Comparison of ENCODE assay signal across 17 cellular contexts in the genomic region with DNA sequence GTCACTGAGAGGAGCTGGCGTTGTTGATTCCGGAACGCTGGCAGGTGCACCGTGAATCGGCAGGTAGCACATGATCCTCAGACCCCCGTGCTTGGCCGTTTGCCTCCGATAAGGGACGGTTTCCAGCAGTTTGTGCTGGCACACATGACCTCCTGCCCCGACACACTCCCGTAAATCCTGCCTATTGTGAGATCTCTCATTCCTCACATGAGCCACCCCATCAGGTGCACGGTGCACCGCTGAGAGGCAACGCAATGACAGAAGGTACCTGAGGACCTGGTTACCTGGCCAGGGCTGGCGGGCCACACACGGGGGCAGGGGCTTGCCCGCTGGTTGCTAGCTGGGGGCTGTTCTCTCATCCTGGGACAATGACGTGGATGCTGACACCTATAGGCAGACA. TPM values are rescaled to one million over a fixed set of nuclear protein-coding genes. Genes with fewer than 3 reads are reported as not detected.
DNase-seq lines count a peak whose midpoint lies in the region; ATAC-seq and TF ChIP-seq lines count a peak whose summit lies in the region.
"Had no signal": no experiment of that assay in that cellular context is flagged by ENCODE, and none has a peak within 500 bp of the region (broad histone marks: within the 10 kb centered on the region; RNA-seq: fewer than 3 reads in every experiment).

No MANE protein-coding gene starts in this region.

- H3K9me3 Mint-ChIP-seq in progenitor cell of endocrine pancreas (ENCODE audit: low read depth), result no peaks in the 10 kb centered on the region
- H3K9me3 Mint-ChIP-seq: CD8-positive, alpha-beta memory T cell had no signal

- H2AK5ac ChIP-seq in IMR-90 (ENCODE audit: low read depth, low read length), result no peak overlapping the region

- H3K9me1 ChIP-seq in IMR-90 (ENCODE audit: insufficient read depth, low read length), result no peaks in the 10 kb centered on the region

- H3K9ac ChIP-seq in IMR-90 (ENCODE audit: low read depth, low read length), result no peak overlapping the region

- no peak overlapping the region for H4K5ac ChIP-seq in IMR-90 (ENCODE audit: low read depth, low read length)

- no TSS peak for BruUV-seq in IMR-90 (replicated peaks; lab: Mats Ljungman, UMichigan)
- BruUV-seq in OCI-LY7 (replicated peaks; lab: Mats Ljungman, UMichigan), result no TSS peak

- no peak overlapping the region for H3K18ac ChIP-seq in IMR-90 (ENCODE audit: low read depth, low read length)

- no peaks in the 10 kb centered on the region for H3K27me3 ChIP-seq in IMR-90 (ENCODE audit: control insufficient read depth, insufficient read depth, low read length)
- H3K27me3 ChIP-seq: BLaER1 treated with 17β-estradiol and CSF1 and Interleukin-3, amounts not matched to agents 10 nM and 100 nM; SJSA1 had no signal

- H4K91ac ChIP-seq in IMR-90 (ENCODE audit: insufficient read depth, low read depth, low read length), result no peak overlapping the region

- TF ChIP-seq CTCF in IMR-90 (conservative IDR thresholded peaks at IDR 0.05; ENCODE audit: low read depth, low read length) (no peak), progenitor cell of endocrine pancreas (IDR thresholded peaks at IDR 0.05; ENCODE audit: unreplicated experiment) (no peak), OCI-LY7 (conservative IDR thresholded peaks at IDR 0.05; ENCODE audit: low read length) (no peak)

- in situ Hi-C loops in IMR-90 (cut with MboI; ENCODE audit: low sequenced_read_pairs), result no loop called here

- intact Hi-C loops in IMR-90 (cut with micrococcal nuclease) (no loop called here), OCI-LY7 (cut with micrococcal nuclease; ENCODE audit: unreplicated experiment) (no loop called here)

- ATAC-seq in IMR-90 (ENCODE audit: low read depth) (no peak), HG03439 (IDR thresholded peaks at IDR 0.05; ENCODE audit: unreplicated experiment) (no peak)

- POLR2A ChIA-PET in IMR-90 (lab: Charles Lee; ENCODE audit: unreplicated experiment), result no interaction called here
- POLR2A ChIA-PET in OCI-LY7 (lab: Charles Lee), result no interaction called here

- peaks cover 0 to 4% of the 10 kb centered on the region in 2 experiments; a peak in 2 of 4 replicates for H3K79me1 ChIP-seq in IMR-90 (ENCODE audit: low read depth in 1 of 2, low read length in 2 of 2)

- H3K36me3 Mint-ChIP-seq in progenitor cell of endocrine pancreas (ENCODE audit: insufficient read depth), result peaks cover 43% of the 10 kb centered on the region

- peak; percentile 41 to 68 for DNase-seq in NCI-H2081 (lab: John Stamatoyannopoulos, UW)
- DNase-seq in NCI-H2081 treated with DMSO at 0.1 percent for 48 hours (lab: John Stamatoyannopoulos, UW), result no peak
- DNase-seq in IMR-90, result no peak
- DNase-seq in ecto neural progenitor cell (ENCODE audit: low spot score), result peak; percentile 41
- no peak for DNase-seq in progenitor cell of endocrine pancreas (ENCODE audit: low spot score, unreplicated experiment)
- no peak for DNase-seq in OCI-LY7 (ENCODE audit: low spot score)
- DNase-seq in kidney glomerular epithelial cell (lab: John Stamatoyannopoulos, UW), result no peak
- DNase-seq: CD8-positive, alpha-beta memory T cell; DMS79; KBM-7; MV-4-11; NCI-H1436 treated with DMSO at 0.1 percent for 48 hours; NCI-H526 treated with DMSO at 0.1 percent for 48 hours had no signal

- CTCF ChIA-PET in IMR-90 (lab: Yijun Ruan, JAX), result no interaction called here
- CTCF ChIA-PET in OCI-LY7 (lab: Charles Lee; ENCODE audit: unreplicated experiment), result no interaction called here

- no peak overlapping the region for H3K56ac ChIP-seq in IMR-90 (ENCODE audit: extremely low read depth, insufficient read depth, low read length)

- H3K27me3 Mint-ChIP-seq in progenitor cell of endocrine pancreas, result peaks cover 3% of the 10 kb centered on the region

- H3K9me3 ChIP-seq in IMR-90 (ENCODE audit: control insufficient read depth, insufficient read depth, low read length), result no peaks in the 10 kb centered on the region
- no peaks in the 10 kb centered on the region for H3K9me3 ChIP-seq in OCI-LY7 (ENCODE audit: low read length)
- H3K9me3 ChIP-seq: BLaER1 treated with 17β-estradiol and CSF1 and Interleukin-3, amounts not matched to agents 10 nM and 100 nM; SJSA1 had no signal

- H3K79me2 ChIP-seq in OCI-LY7 (ENCODE audit: insufficient read depth, low read depth, low read length), result no peaks in the 10 kb centered on the region

- H2AFZ ChIP-seq in IMR-90 (replicated peaks; ENCODE audit: low read length, poor library complexity) (peak overlapping the region; percentile 17), OCI-LY7 (ENCODE audit: low read length) (no peak overlapping the region)

- no peak overlapping the region for H2BK5ac ChIP-seq in IMR-90 (ENCODE audit: low read depth, low read length, poor library complexity, severe bottlenecking)

- TF ChIP-seq POLR2A in IMR-90 (IDR thresholded peaks at IDR 0.05; ENCODE audit: low read depth, low read length), result no peak

- no peaks in the 10 kb centered on the region for H3K9me2 ChIP-seq in OCI-LY7 (ENCODE audit: insufficient read depth, low read length)

- H3K4me3 Mint-ChIP-seq in progenitor cell of endocrine pancreas (ENCODE audit: low read depth), result no peak overlapping the region
- H3K4me3 Mint-ChIP-seq: CD8-positive, alpha-beta memory T cell had no signal

- H3K36me3 ChIP-seq in IMR-90 (ENCODE audit: control insufficient read depth, insufficient read depth, low read length) (peaks cover 46% of the 10 kb centered on the region), OCI-LY7 (ENCODE audit: insufficient read depth, low read length) (peaks cover 18% of the 10 kb centered on the region)

- 96% methylated on average over 16 of the region's 18 CpGs; no CpG with 5 or more reads in 1 of the 2 experiments for WGBS in IMR-90 (ENCODE audit: extremely low coverage in 2 of 2, insufficient read length in 1 of 2), 2 experiments

- H3K23ac ChIP-seq in IMR-90 (ENCODE audit: low read depth, low read length), result no peak overlapping the region

- H3K27ac ChIP-seq in IMR-90 (ENCODE audit: insufficient read depth, low read length), result no peak overlapping the region
- no peak overlapping the region for H3K27ac ChIP-seq in OCI-LY7 (ENCODE audit: low read depth, low read length, poor library complexity, severe bottlenecking)
- H3K27ac ChIP-seq: RWPE1, SJSA1 had no signal

- no peak overlapping the region for H3K4ac ChIP-seq in IMR-90 (ENCODE audit: low read depth, low read length)

- dilution Hi-C loops in IMR-90 (cut with HindIII; ENCODE audit: low sequenced_read_pairs, unreplicated experiment), result no loop called here

- H3K27ac Mint-ChIP-seq in progenitor cell of endocrine pancreas, result peak overlapping the region; percentile 63

- H4K20me1 ChIP-seq in IMR-90 (ENCODE audit: insufficient read depth, low read length) (no peaks in the 10 kb centered on the region), OCI-LY7 (ENCODE audit: insufficient read depth, low read length) (no peaks in the 10 kb centered on the region)

- H2BK120ac ChIP-seq in IMR-90 (ENCODE audit: low read depth, low read length), result no peak overlapping the region

- no peak for TF ChIP-seq RAD21 in IMR-90 (IDR thresholded peaks at IDR 0.05; ENCODE audit: low read length)

- H3K4me2 ChIP-seq in IMR-90 (ENCODE audit: low read depth, low read length), result no peak overlapping the region
- H3K4me2 ChIP-seq in OCI-LY7 (ENCODE audit: low read length), result no peak overlapping the region
- H3K4me2 ChIP-seq: BLaER1 treated with 17β-estradiol and CSF1 and Interleukin-3, amounts not matched to agents 10 nM and 100 nM had no signal

- no peak overlapping the region for H2BK20ac ChIP-seq in IMR-90 (ENCODE audit: low read depth, low read length)

- H3K14ac ChIP-seq in IMR-90 (replicated peaks; ENCODE audit: low read depth, low read length), result no peak overlapping the region

- no peak overlapping the region for H3K4me3 ChIP-seq in IMR-90 (ENCODE audit: insufficient read depth, low read depth, low read length)
- no peak overlapping the region for H3K4me3 ChIP-seq in OCI-LY7 (ENCODE audit: low read depth, low read length, poor library complexity, severe bottlenecking)
- H3K4me3 ChIP-seq: BLaER1 treated with 17β-estradiol and CSF1 and Interleukin-3, amounts not matched to agents 10 nM and 100 nM; SJSA1 had no signal

- H2BK15ac ChIP-seq in IMR-90 (ENCODE audit: low read depth, low read length), result no peak overlapping the region

- H3K4me1 Mint-ChIP-seq in progenitor cell of endocrine pancreas (ENCODE audit: low read depth), result peaks cover 13% of the 10 kb centered on the region
- H3K4me1 Mint-ChIP-seq: CD8-positive, alpha-beta memory T cell had no signal

- no peak overlapping the region for H4K8ac ChIP-seq in IMR-90 (ENCODE audit: low read depth in 2 of 2, low read length in 2 of 2)

- H3K4me1 ChIP-seq in IMR-90 (ENCODE audit: control insufficient read depth, insufficient read depth, low read length), result peaks cover 2% of the 10 kb centered on the region; the same call in 1 of the 2 replicates
- peaks cover 5% of the 10 kb centered on the region for H3K4me1 ChIP-seq in OCI-LY7 (ENCODE audit: insufficient read depth, low read length, poor library complexity, severe bottlenecking)
- H3K4me1 ChIP-seq: SJSA1 had no signal

- no peak overlapping the region for H2AK9ac ChIP-seq in IMR-90 (replicated peaks; ENCODE audit: low read depth, low read length, poor library complexity)

TF ChIP-seq in IMR-90, 13 proteins besides CTCF, POLR2A, EP300 and RAD21:
- TF ChIP-seq FOS (IDR thresholded peaks at IDR 0.05; ENCODE audit: low read depth, low read length) (no peak), CHD1 (IDR thresholded peaks at IDR 0.05; ENCODE audit: low read depth, low read length) (no peak), SMC3 (IDR thresholded peaks at IDR 0.05; ENCODE audit: low read depth, low read length) (no peak), MAZ (IDR thresholded peaks at IDR 0.05; ENCODE audit: borderline replicate concordance, low read depth, low read length) (no peak)

RNA-seq across cellular contexts. Expression of a gene that starts 2.1 kb away (rescaled TPM):
- total RNA-seq in IMR-90 (2012; rRNA removed) (0.28 and 0.36 TPM in 2 replicates), progenitor cell of endocrine pancreas (5.2 and 6.8 TPM in 2 replicates), OCI-LY7 (2022) (5.1 and 6.2 TPM in 2 replicates)
- polyA plus RNA-seq in IMR-90 (2012; rRNA removed), result 0.67 and 0.69 TPM in 2 replicates
- 0.65 and 0.70 TPM in 2 replicates for polyA plus RNA-seq in IMR-90 (2012; cell fraction: cytosol; rRNA removed)
- polyA plus RNA-seq in IMR-90 (2012; cell fraction: nucleus; rRNA removed; ENCODE audit: low replicate concordance), result 3.2 and 4.4 TPM in 2 replicates
- total RNA-seq in OCI-LY7 (2014; rRNA removed; shearing (Covaris generic)), result 0.95 and 2.5 TPM in 2 replicates

RNA-seq across cellular contexts. Expression of a gene that starts 35.1 kb away (rescaled TPM):
- total RNA-seq in IMR-90 (2012; rRNA removed) (6.9 and 8.1 TPM in 2 replicates), progenitor cell of endocrine pancreas (44.9 and 51.2 TPM in 2 replicates), OCI-LY7 (2022) (12.8 and 16.5 TPM in 2 replicates)
- polyA plus RNA-seq in IMR-90 (2012; rRNA removed), result 7.9 and 11.5 TPM in 2 replicates
- polyA plus RNA-seq in IMR-90 (2012; cell fraction: cytosol; rRNA removed), result 4.2 and 6.5 TPM in 2 replicates
- polyA plus RNA-seq in IMR-90 (2012; cell fraction: nucleus; rRNA removed; ENCODE audit: low replicate concordance), result 43.9 and 65.7 TPM in 2 replicates
- total RNA-seq in OCI-LY7 (2014; rRNA removed; shearing (Covaris generic)), result 9.2 and 13.4 TPM in 2 replicates

Comparison
In these comparisons a context has a peak if more than half of its experiments do, and no peak if none do; other contexts are left out.
1. DNase-seq: peak in NCI-H2081 (2 of 2) and ecto neural progenitor cell (single experiment); none in NCI-H2081 treated with DMSO at 0.1 percent for 48 hours (single experiment), IMR-90 (single experiment), progenitor cell of endocrine pancreas (single experiment), OCI-LY7 (single experiment) and kidney glomerular epithelial cell (single experiment).